ENCODE assay signal across 1 cellular context in the genomic region with DNA sequence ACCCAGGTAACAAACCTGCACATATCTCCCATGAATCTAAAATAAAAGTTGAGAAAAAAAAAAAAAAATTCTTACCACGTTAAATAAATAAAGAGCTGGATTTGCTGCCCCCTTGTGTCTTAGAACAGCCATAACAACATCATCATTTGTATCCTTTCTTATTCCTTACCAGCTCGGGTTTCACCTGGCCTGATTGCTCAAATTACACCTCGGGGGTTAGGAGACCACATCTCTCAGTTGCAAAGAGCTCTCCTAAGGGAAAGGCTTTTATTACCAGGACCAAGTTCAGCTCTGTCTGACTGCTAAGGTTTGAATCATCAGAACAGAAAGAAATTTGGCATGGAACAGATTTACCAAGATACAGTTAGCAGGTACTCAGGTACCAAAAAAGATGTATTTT.
TF ChIP-seq lines count a peak whose summit lies in the region.

No MANE protein-coding gene starts in this region.

TF ChIP-seq in HEK293, 187 proteins besides CTCF, POLR2A, EP300 and RAD21 (continued from another document):
- TF ChIP-seq PRDM10 (tag by site-specific recombination; IDR thresholded peaks at IDR 0.05) (no peak), SP2 (tag by site-specific recombination; IDR thresholded peaks at IDR 0.05) (no peak), ZBTB21 (tag by site-specific recombination; IDR thresholded peaks at IDR 0.05) (no peak), ZNF560 (tag by site-specific recombination; IDR thresholded peaks at IDR 0.05; ENCODE audit: borderline replicate concordance) (no peak), ZNF768 (tag by site-specific recombination; IDR thresholded peaks at IDR 0.05) (no peak), ZNF341 (tag by site-specific recombination; IDR thresholded peaks at IDR 0.05; ENCODE audit: low read depth) (no peak), ZNF660 (tag by site-specific recombination; IDR thresholded peaks at IDR 0.05) (0 out of 2 replicates have a peak, but pooled peaks have one; percentile 24), ZBTB49 (tag by site-specific recombination; IDR thresholded peaks at IDR 0.05; ENCODE audit: low read depth) (no peak), ZNF394 (tag by site-specific recombination; IDR thresholded peaks at IDR 0.05; ENCODE audit: borderline replicate concordance) (no peak), ZNF549 (tag by site-specific recombination; IDR thresholded peaks at IDR 0.05) (no peak), ZNF354C (tag by site-specific recombination; IDR thresholded peaks at IDR 0.05; ENCODE audit: borderline replicate concordance, low read depth) (no peak), ZNF664 (tag by site-specific recombination; IDR thresholded peaks at IDR 0.05) (no peak), ZNF654 (tag by site-specific recombination; IDR thresholded peaks at IDR 0.05; ENCODE audit: low read depth) (peak; percentile 81), FEZF1 (tag by site-specific recombination; IDR thresholded peaks at IDR 0.05) (no peak), ZBTB17 (tag by site-specific recombination; IDR thresholded peaks at IDR 0.05) (peak; percentile 73; the same call in 1 of the 2 replicates), ZEB2 (tag by site-specific recombination; IDR thresholded peaks at IDR 0.05) (peak; percentile 61; the same call in 1 of the 2 replicates), HOXD13 (CRISPR knock-in tag; IDR thresholded peaks at IDR 0.05; ENCODE audit: borderline replicate concordance) (no peak), ZSCAN18 (tag by site-specific recombination; IDR thresholded peaks at IDR 0.05) (no peak), ZNF76 (tag by site-specific recombination; IDR thresholded peaks at IDR 0.05; ENCODE audit: borderline replicate concordance, low read depth) (no peak), ZNF791 (tag by site-specific recombination; IDR thresholded peaks at IDR 0.05) (no peak), ZNF214 (tag by site-specific recombination; IDR thresholded peaks at IDR 0.05; ENCODE audit: borderline replicate concordance) (no peak)
- TF ChIP-seq, protein P1, sequence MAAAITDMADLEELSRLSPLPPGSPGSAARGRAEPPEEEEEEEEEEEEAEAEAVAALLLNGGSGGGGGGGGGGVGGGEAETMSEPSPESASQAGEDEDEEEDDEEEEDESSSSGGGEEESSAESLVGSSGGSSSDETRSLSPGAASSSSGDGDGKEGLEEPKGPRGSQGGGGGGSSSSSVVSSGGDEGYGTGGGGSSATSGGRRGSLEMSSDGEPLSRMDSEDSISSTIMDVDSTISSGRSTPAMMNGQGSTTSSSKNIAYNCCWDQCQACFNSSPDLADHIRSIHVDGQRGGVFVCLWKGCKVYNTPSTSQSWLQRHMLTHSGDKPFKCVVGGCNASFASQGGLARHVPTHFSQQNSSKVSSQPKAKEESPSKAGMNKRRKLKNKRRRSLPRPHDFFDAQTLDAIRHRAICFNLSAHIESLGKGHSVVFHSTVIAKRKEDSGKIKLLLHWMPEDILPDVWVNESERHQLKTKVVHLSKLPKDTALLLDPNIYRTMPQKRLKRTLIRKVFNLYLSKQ (tag by site-specific recombination; IDR thresholded peaks at IDR 0.05; ENCODE audit: borderline replicate concordance), result no peak
